Comparison of ENCODE assay signal across 16 cellular contexts in the genomic region with DNA sequence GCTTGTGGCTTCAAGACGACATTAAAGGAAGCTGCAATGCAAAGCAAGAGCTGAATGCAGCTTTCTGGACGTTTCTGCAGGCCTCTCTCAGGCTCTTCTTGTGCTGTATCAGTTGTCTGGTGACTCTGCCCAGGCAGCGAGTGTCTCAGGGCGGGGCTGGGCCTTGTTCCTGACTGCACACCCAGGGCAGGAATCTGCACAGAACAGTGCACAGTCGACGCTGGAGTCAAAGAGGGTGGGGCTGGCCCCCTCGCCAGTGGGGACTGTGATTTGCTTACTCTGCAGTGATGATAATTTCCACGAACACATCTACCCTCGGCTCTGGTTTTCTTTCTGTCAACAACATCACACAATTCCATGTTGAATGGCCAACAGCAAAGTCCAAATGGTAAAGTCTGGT.
DNase-seq lines count a peak whose midpoint lies in the region; ATAC-seq and TF ChIP-seq lines count a peak whose summit lies in the region.
"Had no signal": no experiment of that assay in that cellular context is flagged by ENCODE, and none has a peak within 500 bp of the region (broad histone marks: within the 10 kb centered on the region; RNA-seq: fewer than 3 reads in every experiment).

No MANE protein-coding gene starts in this region.

- peak overlapping the region; percentile 82 for H3K27ac Mint-ChIP-seq in type B pancreatic cell
- H3K27ac Mint-ChIP-seq: B cell; CD4-positive, alpha-beta T cell; HFFc6 had no signal

- ATAC-seq in heart left ventricle: peak in 3 of 4 donors; percentile 35 to 64 (median 56)
- peak; percentile 84 for ATAC-seq in mucosa of descending colon
- no peak for ATAC-seq in GM18517 (IDR thresholded peaks at IDR 0.05; ENCODE audit: unreplicated experiment)
- ATAC-seq: HepG2 had no signal

- H3K27me3 ChIP-seq in heart left ventricle (peaks cover 0 to 16% (median 0%) of the 10 kb centered on the region in 9 donors), right atrium auricular region (no peaks in the 10 kb centered on the region), Peyer's patch (no peaks in the 10 kb centered on the region)

- peaks cover 13% of the 10 kb centered on the region for H3K4me1 Mint-ChIP-seq in type B pancreatic cell (ENCODE audit: unreplicated experiment)

- TF ChIP-seq POLR2A in heart left ventricle (IDR thresholded peaks at IDR 0.05) (no peak), Peyer's patch (IDR thresholded peaks at IDR 0.05) (no peak)

- H3K4me1 ChIP-seq in heart left ventricle: peaks cover 0 to 16% (median 3%) of the 10 kb centered on the region in 12 donors
- peaks cover 0 to 13% of the 10 kb centered on the region in 2 donors for H3K4me1 ChIP-seq in right atrium auricular region
- peaks cover 0 to 1% (median 0%) of the 10 kb centered on the region in 4 donors for H3K4me1 ChIP-seq in Peyer's patch
- peaks cover 6% of the 10 kb centered on the region for H3K4me1 ChIP-seq in mucosa of descending colon (ENCODE audit: low read depth)
- H3K4me1 ChIP-seq: HAP-1 had no signal

- peaks cover 4% of the 10 kb centered on the region for H3K9me3 Mint-ChIP-seq in type B pancreatic cell
- H3K9me3 Mint-ChIP-seq: CD4-positive, alpha-beta T cell; HFFc6 had no signal

- WGBS in heart left ventricle, 4 donors: 34 to 52% (median 46%) methylated on average over 9 of the region's 9 CpGs

- intact Hi-C loops in heart left ventricle (cut with DNase I) (no loop called here), mucosa of descending colon (cut with DNase I, micrococcal nuclease) (no loop called here)

- no peak overlapping the region for H3K27ac ChIP-seq in heart left ventricle
- no peak overlapping the region for H3K27ac ChIP-seq in right atrium auricular region
- peak overlapping the region in 2 of 4 donors; percentile 16 to 47 for H3K27ac ChIP-seq in Peyer's patch

- DNase-seq in heart left ventricle: peak in 2 of 5 donors; percentile 51 to 60
- DNase-seq in right atrium auricular region (ENCODE audit: low spot score): no peak
- DNase-seq in Peyer's patch: peak in 2 of 3 donors; percentile 74 to 80
- peak; percentile 57 to 73 (median 67) for DNase-seq in mucosa of descending colon
- no peak for DNase-seq in type B pancreatic cell (ENCODE audit: extremely low spot score, unreplicated experiment)
- DNase-seq in NCI-H774 (lab: John Stamatoyannopoulos, UW): no peak
- DNase-seq: ACHN; C1 segment of cervical spinal cord; Calu3; CD4-positive, alpha-beta T cell; DMS 273 treated with DMSO at 0.1 percent for 48 hours; HFFc6 had no signal

- H3K27me3 Mint-ChIP-seq in type B pancreatic cell: peaks cover 18% of the 10 kb centered on the region
- H3K27me3 Mint-ChIP-seq: B cell; CD4-positive, alpha-beta T cell had no signal

- H3K4me3 ChIP-seq in heart left ventricle (no peak overlapping the region), right atrium auricular region (no peak overlapping the region), Peyer's patch (no peak overlapping the region), mucosa of descending colon (no peak overlapping the region)
- H3K4me3 ChIP-seq: HAP-1 had no signal

- no peak for TF ChIP-seq CTCF in heart left ventricle (IDR thresholded peaks at IDR 0.05)
- no peak for TF ChIP-seq CTCF in right atrium auricular region (IDR thresholded peaks at IDR 0.05)
- no peak for TF ChIP-seq CTCF in Peyer's patch (IDR thresholded peaks at IDR 0.05)
- TF ChIP-seq CTCF in mucosa of descending colon (IDR thresholded peaks at IDR 0.05): no peak
- no peak for TF ChIP-seq CTCF in type B pancreatic cell (conservative IDR thresholded peaks at IDR 0.05)

- H3K4me3 Mint-ChIP-seq in type B pancreatic cell: no peak overlapping the region
- H3K4me3 Mint-ChIP-seq: B cell; CD4-positive, alpha-beta T cell; HFFc6 had no signal

- H3K36me3 ChIP-seq in heart left ventricle (no peaks in the 10 kb centered on the region), right atrium auricular region (no peaks in the 10 kb centered on the region), Peyer's patch (no peaks in the 10 kb centered on the region), mucosa of descending colon (ENCODE audit: low read depth) (no peaks in the 10 kb centered on the region)
- H3K36me3 ChIP-seq: HAP-1 had no signal

- H3K9me3 ChIP-seq in heart left ventricle (no peaks in the 10 kb centered on the region), right atrium auricular region (no peaks in the 10 kb centered on the region), Peyer's patch (no peaks in the 10 kb centered on the region), mucosa of descending colon (no peaks in the 10 kb centered on the region)
- H3K9me3 ChIP-seq: HAP-1 had no signal

- H3K36me3 Mint-ChIP-seq in type B pancreatic cell: no peaks in the 10 kb centered on the region

Comparison
In these comparisons a context has a peak if more than half of its experiments do, and no peak if none do; other contexts are left out.
1. DNase-seq: peak in Peyer's patch (2 of 3) and mucosa of descending colon (3 of 3); none in right atrium auricular region (single experiment), type B pancreatic cell (single experiment) and NCI-H774 (single experiment).